Comparison of ENCODE assay signal across 20 cellular contexts in the genomic region with DNA sequence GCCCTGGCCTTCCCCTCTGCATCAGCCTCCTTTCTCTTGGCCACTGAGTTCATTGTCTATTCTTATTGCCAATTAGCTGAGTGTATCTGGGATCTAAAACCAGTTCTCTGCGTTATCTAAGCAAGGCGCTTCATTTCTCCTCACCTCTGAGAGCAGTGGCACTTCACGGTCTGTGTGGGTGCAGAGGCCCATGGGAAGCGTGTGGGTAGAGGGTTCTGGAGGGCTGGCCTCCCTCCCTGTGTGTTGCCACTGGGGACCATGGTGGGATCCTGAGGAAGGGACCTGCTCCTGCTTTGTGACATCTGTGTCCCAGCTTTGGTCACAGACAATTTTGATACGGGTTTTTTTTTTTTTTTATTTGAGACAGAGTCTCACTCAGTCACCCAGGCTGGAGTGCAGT. TPM values are rescaled to one million over a fixed set of nuclear protein-coding genes. Genes with fewer than 3 reads are reported as not detected.
DNase-seq lines count a peak whose midpoint lies in the region; ATAC-seq, FAIRE-seq and TF ChIP-seq lines count a peak whose summit lies in the region.
"Had no signal": no experiment of that assay in that cellular context is flagged by ENCODE, and none has a peak within 500 bp of the region (broad histone marks: within the 10 kb centered on the region; RNA-seq: fewer than 3 reads in every experiment).

No MANE protein-coding gene starts in this region.

- no peak for TF ChIP-seq EP300 in GM12878 (IDR thresholded peaks at IDR 0.05; ENCODE audit: borderline replicate concordance in 1 of 2, control insufficient read depth in 1 of 2, low read depth in 2 of 2, low read length in 2 of 2)

- SMC1A ChIA-PET in GM12878 (lab: Charles Lee; ENCODE audit: uncharacterized antibody, unreplicated experiment) = interaction anchor here (1.0 to 1.2 kb wide), 2 partner anchors 14 to 28 kb away, joined by 3 read pairs; no protein-coding TSS in a partner anchor

- H3K9me3 Mint-ChIP-seq in activated CD4-positive, alpha-beta memory T cell treated with anti-CD3 and anti-CD28 coated beads for 36 hours = no peaks in the 10 kb centered on the region
- no peaks in the 10 kb centered on the region for H3K9me3 Mint-ChIP-seq in activated CD4-positive, alpha-beta memory T cell treated with anti-CD3 and anti-CD28 coated beads, Interleukin-2, amount 10 ng/mL, durations not matched to agents 7 days and 5 days
- H3K9me3 Mint-ChIP-seq in GM23338 (no peaks in the 10 kb centered on the region), osteocyte (ENCODE audit: unreplicated experiment) (no peaks in the 10 kb centered on the region)
- H3K9me3 Mint-ChIP-seq: IgD-negative memory B cell had no signal

- TF ChIP-seq RAD21 in GM12878 (IDR thresholded peaks at IDR 0.05; ENCODE audit: insufficient read depth, low read depth, low read length) = no peak

- H3K9me2 ChIP-seq in GM23338 (ENCODE audit: insufficient read depth) = no peaks in the 10 kb centered on the region

- H3K4me1 ChIP-seq in GM23338 (ENCODE audit: insufficient read depth) = peaks cover 21% of the 10 kb centered on the region
- H3K4me1 ChIP-seq in GM12878 (ENCODE audit: control insufficient read depth, insufficient read depth, low read length) = no peaks in the 10 kb centered on the region
- H3K4me1 ChIP-seq in BE2C = no peaks in the 10 kb centered on the region
- H3K4me1 ChIP-seq: psoas muscle, testis had no signal

- H3K36me3 ChIP-seq in GM23338 (ENCODE audit: insufficient read depth) (peaks cover 11% of the 10 kb centered on the region; the same call in 1 of the 2 replicates), GM12878 (ENCODE audit: control insufficient read depth in 2 of 2, insufficient read depth in 2 of 2, low read length in 1 of 2) (peaks cover 18 to 48% of the 10 kb centered on the region in 2 experiments), BE2C (no peaks in the 10 kb centered on the region)

- no peak for DNase-seq in activated CD4-positive, alpha-beta memory T cell treated with anti-CD3 and anti-CD28 coated beads for 36 hours
- no peak for DNase-seq in activated CD4-positive, alpha-beta memory T cell treated with anti-CD3 and anti-CD28 coated beads, Interleukin-2, amount 10 ng/mL, durations not matched to agents 7 days and 5 days
- DNase-seq in GM23338 (ENCODE audit: low spot score) = no peak
- no peak for DNase-seq in GM12878 (ENCODE audit: low read depth, low spot score)
- DNase-seq in osteocyte (ENCODE audit: extremely low spot score, unreplicated experiment) = no peak
- no peak for DNase-seq in HTR-8/SVneo (ENCODE audit: insufficient read length, low spot score)
- no peak for DNase-seq in BE2C
- no peak for DNase-seq in glomerular visceral epithelial cell (ENCODE audit: extremely low spot score)
- DNase-seq: activated CD4-positive, alpha-beta T cell treated with anti-CD3 and anti-CD28 coated beads, Interleukin-2, amount 50 U/mL, for 4 hours; anterior cingulate cortex; C1 segment of cervical spinal cord; effector CD4-positive, alpha-beta T cell; glutamatergic neuron; GM23248; NCI-H187; psoas muscle; stimulated activated CD8-positive, alpha-beta memory T cell treated with anti-CD3 and anti-CD28 coated beads, Interleukin-4, amount 100 ng/mL, for 48 hours; testis had no signal

- TF ChIP-seq CTCF in GM23338 (conservative IDR thresholded peaks at IDR 0.05; ENCODE audit: low read depth in 2 of 2) (no peak), GM12878 (IDR thresholded peaks at IDR 0.05 in 2 of 3, conservative IDR thresholded peaks at IDR 0.05 in 1 of 3; ENCODE audit: control insufficient read depth in 2 of 3, extremely low read depth in 1 of 3, insufficient read depth in 1 of 3, low read depth in 3 of 3, low read length in 3 of 3) (no peak), osteocyte (IDR thresholded peaks at IDR 0.05) (no peak), BE2C (IDR thresholded peaks at IDR 0.05; ENCODE audit: low read depth, low read length) (no peak)

- no peak for FAIRE-seq in GM12878 (lab: Jason Lieb, UNC)
- FAIRE-seq in HTR-8/SVneo (lab: Jason Lieb, UNC) = no peak

- H3F3A ChIP-seq in GM23338 (replicated peaks; ENCODE audit: low read depth) = no peaks in the 10 kb centered on the region

- RAD21 ChIA-PET in GM12878 (lab: Charles Lee; ENCODE audit: unreplicated experiment) = interaction anchor here (1.3 kb wide), 1 partner anchor 33 kb away, joined by 3 read pairs; no protein-coding TSS in a partner anchor

- no peaks in the 10 kb centered on the region for H3K79me2 ChIP-seq in GM23338 (replicated peaks; ENCODE audit: insufficient read depth)
- no peaks in the 10 kb centered on the region for H3K79me2 ChIP-seq in GM12878 (ENCODE audit: control insufficient read depth, insufficient read depth, low read length)

- H3K4me2 ChIP-seq in GM23338 (no peak overlapping the region), GM12878 (ENCODE audit: control insufficient read depth, insufficient read depth) (no peak overlapping the region)

- H3K36me3 Mint-ChIP-seq in activated CD4-positive, alpha-beta memory T cell treated with anti-CD3 and anti-CD28 coated beads for 36 hours = peaks cover 27% of the 10 kb centered on the region
- H3K36me3 Mint-ChIP-seq in activated CD4-positive, alpha-beta memory T cell treated with anti-CD3 and anti-CD28 coated beads, Interleukin-2, amount 10 ng/mL, durations not matched to agents 7 days and 5 days (ENCODE audit: low read depth) = peaks cover 41% of the 10 kb centered on the region
- H3K36me3 Mint-ChIP-seq in GM23338 (ENCODE audit: low read depth) (peaks cover 30% of the 10 kb centered on the region), osteocyte (ENCODE audit: unreplicated experiment) (peaks cover 28% of the 10 kb centered on the region)
- H3K36me3 Mint-ChIP-seq: IgD-negative memory B cell had no signal

- CTCF ChIA-PET in activated CD4-positive, alpha-beta memory T cell treated with anti-CD3 and anti-CD28 coated beads for 36 hours (lab: Charles Lee) = interaction anchor here (0.8 kb wide), 1 partner anchor 475 kb away, joined by 3 read pairs; no protein-coding TSS in a partner anchor
- CTCF ChIA-PET in activated CD4-positive, alpha-beta memory T cell treated with anti-CD3 and anti-CD28 coated beads, Interleukin-2, amount 10 ng/mL, durations not matched to agents 7 days and 5 days (lab: Charles Lee) = no interaction called here
- CTCF ChIA-PET in GM12878 (lab: Yijun Ruan, JAX) = interaction anchor here (0.6 kb wide), 1 partner anchor 151 kb away, joined by 3 read pairs; no protein-coding TSS in a partner anchor

- peak overlapping the region; percentile 52 for H3K27ac Mint-ChIP-seq in activated CD4-positive, alpha-beta memory T cell treated with anti-CD3 and anti-CD28 coated beads for 36 hours
- H3K27ac Mint-ChIP-seq in activated CD4-positive, alpha-beta memory T cell treated with anti-CD3 and anti-CD28 coated beads, Interleukin-2, amount 10 ng/mL, durations not matched to agents 7 days and 5 days = no peak overlapping the region
- H3K27ac Mint-ChIP-seq in GM23338 (peak overlapping the region; percentile 65; the same call in 1 of the 2 replicates), osteocyte (ENCODE audit: unreplicated experiment) (peak overlapping the region; percentile 35)

- WGBS in GM12878 (ENCODE audit: insufficient coverage, insufficient replicate concordance, low lambda C conversion rate, missing lambda C conversion rate) = 49% methylated on average over 5 of the region's 5 CpGs

- no peaks in the 10 kb centered on the region; the same call in 1 of the 2 replicates for H4K20me1 ChIP-seq in GM23338 (replicated peaks; ENCODE audit: insufficient read depth)
- H4K20me1 ChIP-seq in GM12878 (ENCODE audit: control insufficient read depth, insufficient read depth) = no peaks in the 10 kb centered on the region; the same call in 1 of the 2 replicates

- ATAC-seq in GM23338 = no peak
- peak; percentile 39 for ATAC-seq in GM12878

- in situ Hi-C loops in GM12878 (cut with MboI) = no loop called here

- intact Hi-C loops in activated CD4-positive, alpha-beta memory T cell treated with anti-CD3 and anti-CD28 coated beads for 36 hours (cut with micrococcal nuclease) = loop anchor here (10.0 kb wide), 2 partner anchors 115 to 515 kb away; no protein-coding TSS in a partner anchor
- intact Hi-C loops in GM12878 (cut with micrococcal nuclease; ENCODE audit: unreplicated experiment) = loop anchor here (10.0 kb wide), 1 partner anchor 505 kb away; no protein-coding TSS in a partner anchor

- no TSS peak for BruUV-seq in GM12878 (replicated peaks; lab: Mats Ljungman, UMichigan)

- H3K4me1 Mint-ChIP-seq in activated CD4-positive, alpha-beta memory T cell treated with anti-CD3 and anti-CD28 coated beads for 36 hours (ENCODE audit: low read depth) = peaks cover 6% of the 10 kb centered on the region
- H3K4me1 Mint-ChIP-seq in activated CD4-positive, alpha-beta memory T cell treated with anti-CD3 and anti-CD28 coated beads, Interleukin-2, amount 10 ng/mL, durations not matched to agents 7 days and 5 days = no peaks in the 10 kb centered on the region
- H3K4me1 Mint-ChIP-seq in GM23338 = peaks cover 49% of the 10 kb centered on the region
- H3K4me1 Mint-ChIP-seq in osteocyte (ENCODE audit: unreplicated experiment) = no peaks in the 10 kb centered on the region

- H3K4me3 Mint-ChIP-seq in activated CD4-positive, alpha-beta memory T cell treated with anti-CD3 and anti-CD28 coated beads for 36 hours = no peak overlapping the region
- no peak overlapping the region for H3K4me3 Mint-ChIP-seq in activated CD4-positive, alpha-beta memory T cell treated with anti-CD3 and anti-CD28 coated beads, Interleukin-2, amount 10 ng/mL, durations not matched to agents 7 days and 5 days
- H3K4me3 Mint-ChIP-seq in GM23338 = no peak overlapping the region
- H3K4me3 Mint-ChIP-seq in osteocyte (ENCODE audit: unreplicated experiment) = no peak overlapping the region
- H3K4me3 Mint-ChIP-seq: IgD-negative memory B cell had no signal

- H3K9me3 ChIP-seq in GM12878 (replicated peaks; ENCODE audit: control insufficient read depth, insufficient read depth, low read length) (no peaks in the 10 kb centered on the region), BE2C (no peaks in the 10 kb centered on the region)
- H3K9me3 ChIP-seq: psoas muscle, testis had no signal

- no peak overlapping the region for H3K4me3 ChIP-seq in GM23338
- H3K4me3 ChIP-seq in GM12878 = no peak overlapping the region
- H3K4me3 ChIP-seq in BE2C (ENCODE audit: low read depth, low read length) = no peak overlapping the region
- H3K4me3 ChIP-seq: GM23248, psoas muscle, testis had no signal

- H2AFZ ChIP-seq in GM23338 = no peak overlapping the region
- H2AFZ ChIP-seq in GM12878 (ENCODE audit: control insufficient read depth, low read depth, low read length) = no peak overlapping the region
- H2AFZ ChIP-seq: GM23248 had no signal

- H3K27me3 Mint-ChIP-seq in activated CD4-positive, alpha-beta memory T cell treated with anti-CD3 and anti-CD28 coated beads for 36 hours = no peaks in the 10 kb centered on the region
- no peaks in the 10 kb centered on the region for H3K27me3 Mint-ChIP-seq in activated CD4-positive, alpha-beta memory T cell treated with anti-CD3 and anti-CD28 coated beads, Interleukin-2, amount 10 ng/mL, durations not matched to agents 7 days and 5 days
- H3K27me3 Mint-ChIP-seq in GM23338 (ENCODE audit: insufficient read depth, low read depth, poor library complexity) = peaks cover 5% of the 10 kb centered on the region
- no peaks in the 10 kb centered on the region for H3K27me3 Mint-ChIP-seq in osteocyte (ENCODE audit: unreplicated experiment)
- H3K27me3 Mint-ChIP-seq: IgD-negative memory B cell had no signal

- POLR2A ChIA-PET in activated CD4-positive, alpha-beta memory T cell treated with anti-CD3 and anti-CD28 coated beads for 36 hours (lab: Charles Lee) = interaction anchor here (0.8 kb wide), 1 partner anchor 23 kb away, joined by 3 read pairs; no protein-coding TSS in a partner anchor
- POLR2A ChIA-PET in activated CD4-positive, alpha-beta memory T cell treated with anti-CD3 and anti-CD28 coated beads, Interleukin-2, amount 10 ng/mL, durations not matched to agents 7 days and 5 days (lab: Charles Lee) = no interaction called here
- POLR2A ChIA-PET in GM12878 (lab: Charles Lee) = interaction anchor here (0.6 kb wide), 1 partner anchor 94 kb away, joined by 3 read pairs; no protein-coding TSS in a partner anchor

- H3K9ac ChIP-seq in GM12878 (ENCODE audit: control insufficient read depth, insufficient read depth, low read length) = no peak overlapping the region
- H3K9ac ChIP-seq: GM23248 had no signal

- H3K27ac ChIP-seq in GM23338 (ENCODE audit: low read depth) (no peak overlapping the region), GM12878 (ENCODE audit: control insufficient read depth, insufficient read depth) (no peak overlapping the region)
- H3K27ac ChIP-seq: GM23248, psoas muscle, RWPE1, testis had no signal

- peak; percentile 53; the same call in 1 of the 2 replicates for TF ChIP-seq POLR2A in GM12878 (IDR thresholded peaks at IDR 0.05; ENCODE audit: low read depth, low read length)

- H3K27me3 ChIP-seq in GM23338 (ENCODE audit: insufficient read depth) (no peaks in the 10 kb centered on the region), GM12878 (replicated peaks in 1 of 2; ENCODE audit: control insufficient read depth in 2 of 2, insufficient read depth in 2 of 2, low read length in 1 of 2) (no peaks in the 10 kb centered on the region), BE2C (no peaks in the 10 kb centered on the region)
- H3K27me3 ChIP-seq: testis had no signal

RNA-seq across cellular contexts. Expression of a gene that starts 32.7 kb away (rescaled TPM):
- 100 to 1,000 TPM; 192 to 203 TPM for total RNA-seq in activated CD4-positive, alpha-beta memory T cell treated with anti-CD3 and anti-CD28 coated beads for 36 hours
- total RNA-seq in activated CD4-positive, alpha-beta memory T cell treated with anti-CD3 and anti-CD28 coated beads, Interleukin-2, amount 10 ng/mL, durations not matched to agents 7 days and 5 days = 100 to 1,000 TPM; 148 to 150 TPM
- 10.4 and 36.7 TPM in 2 replicates for total RNA-seq in GM23338 (2014; rRNA removed; shearing (Covaris generic))
- polyA plus RNA-seq in GM23338 (2016; fragmentation: Nextera tagmentation; extraction: Ambion mirVana) (2.2 and 2.3 TPM in 2 replicates), GM12878 (2011; rRNA removed) (104 and 139 TPM in 2 replicates), GM12878 (2014; fragmentation: Illumina TruSeq; extraction: Trizol) (57.5 and 75.9 TPM in 2 replicates), GM12878 (2014; fragmentation: Nextera tagmentation; extraction: Ambion mirVana) (10 to 100 TPM; 18.9 to 48.0 TPM), GM12878 (2014; rRNA removed) (61.3 and 73.8 TPM in 2 replicates), GM12878 (2016; fragmentation: Nextera tagmentation; extraction: Ambion mirVana) (10 to 100 TPM; 56.2 to 60.1 TPM)
- 223 and 263 TPM in 2 replicates for total RNA-seq in GM12878 (2013; cell fraction: nucleolus; rRNA removed)
- total RNA-seq in GM12878 (2014; rRNA removed) (52.6 and 56.0 TPM in 2 replicates), GM12878 (2014; rRNA removed; fragmentation: Illumina TruSeq; extraction: Trizol) (57.5 and 60.6 TPM in 2 replicates), GM12878 (2021) (129 and 138 TPM in 2 replicates), osteocyte (42.1 and 45.9 TPM in 2 replicates)
- polyA plus RNA-seq in GM12878 (2011; ENCODE audit: low read depth) = 49.4 TPM
- polyA plus RNA-seq in GM12878 (2011; cell fraction: cytosol; rRNA removed) = 52.9 and 58.1 TPM in 2 replicates
- polyA plus RNA-seq in GM12878 (2011; cell fraction: nucleus; rRNA removed) = 65.4 and 94.5 TPM in 2 replicates
- 59.5 and 72.2 TPM in 2 replicates for polyA plus RNA-seq in GM12878 (2012)
- polyA minus RNA-seq in GM12878 (2011; rRNA and poly(A)+ RNA removed) = 124 and 134 TPM in 2 replicates
- polyA minus RNA-seq in GM12878 (2011; cell fraction: cytosol; rRNA and poly(A)+ RNA removed) = 54.6 and 64.8 TPM in 2 replicates
- polyA minus RNA-seq in GM12878 (2011; cell fraction: nucleus; rRNA and poly(A)+ RNA removed) = 49.6 and 62.2 TPM in 2 replicates
- polyA plus RNA-seq in BE2C (2012; ENCODE audit: insufficient read depth, insufficient read length, low read depth) = 8.4 TPM
